In genomic region chr6:52352239-52353008, GRCh38 we compare ENCODE assay signal across 8 cellular contexts. TPM values are rescaled to one million over a fixed set of nuclear protein-coding genes. Genes with fewer than 3 reads are reported as not detected.
DNase-seq lines count a peak whose midpoint lies in the region; ATAC-seq, FAIRE-seq and TF ChIP-seq lines count a peak whose summit lies in the region.

No MANE protein-coding gene starts in this region.

- H3K4me3 ChIP-seq in Peyer's patch (no peak overlapping the region), esophagus (ENCODE audit: low read depth in 1 of 2, low read length in 2 of 2) (no peak overlapping the region), pancreas (no peak overlapping the region)

- no peak for TF ChIP-seq POLR2A in Peyer's patch (IDR thresholded peaks at IDR 0.05)

- ATAC-seq in GM21360 (IDR thresholded peaks at IDR 0.05; ENCODE audit: unreplicated experiment) (peak; percentile 83), HG03520 (IDR thresholded peaks at IDR 0.05; ENCODE audit: unreplicated experiment) (peak; percentile 90), pancreas (peak in 3 of 4 donors; percentile 81 to 93 (median 91))

- H3K27ac ChIP-seq in Peyer's patch (peak overlapping the region in 3 of 4 donors; percentile 8 to 38 (median 18)), esophagus (ENCODE audit: low read depth in 2 of 2, low read length in 1 of 2) (peak overlapping the region; percentile 62 to 76), pancreas (peak overlapping the region in 2 of 4 donors; percentile 51 to 60)

- intact Hi-C loops in pancreas (cut with DNase I): no loop called here

- H3K27me3 ChIP-seq in Peyer's patch: no peaks in the 10 kb centered on the region
- no peaks in the 10 kb centered on the region for H3K27me3 ChIP-seq in esophagus (ENCODE audit: control insufficient read depth in 1 of 2, insufficient read depth in 2 of 2, low read length in 2 of 2)
- no peaks in the 10 kb centered on the region for H3K27me3 ChIP-seq in pancreas

- no peak for FAIRE-seq in pancreas (lab: Jason Lieb, UNC)

- in situ Hi-C loops in G401 (cut with HindIII; ENCODE audit: low sequenced_read_pairs): no loop called here

- H3K4me1 ChIP-seq in Peyer's patch: peaks cover 0 to 9% (median 4%) of the 10 kb centered on the region in 4 donors
- H3K4me1 ChIP-seq in esophagus (ENCODE audit: control insufficient read depth in 2 of 2, insufficient read depth in 2 of 2, low read length in 1 of 2): peaks cover 0 to 4% of the 10 kb centered on the region in 2 donors
- no peaks in the 10 kb centered on the region for H3K4me1 ChIP-seq in pancreas

- H3K9me3 ChIP-seq in Peyer's patch: no peaks in the 10 kb centered on the region
- H3K9me3 ChIP-seq in esophagus (ENCODE audit: control insufficient read depth in 2 of 2, insufficient read depth in 1 of 2, low read depth in 1 of 2, low read length in 1 of 2): no peaks in the 10 kb centered on the region
- no peaks in the 10 kb centered on the region for H3K9me3 ChIP-seq in pancreas

- TF ChIP-seq CTCF in Peyer's patch (IDR thresholded peaks at IDR 0.05): peak in 1 of 6 experiments; percentile 26
- TF ChIP-seq CTCF in pancreas (IDR thresholded peaks at IDR 0.05): no peak

- DNase-seq in EL (peak; percentile 99), Peyer's patch (peak in 1 of 3 donors; percentile 33), pancreas (peak in 1 of 6 donors; percentile 29), G401 (ENCODE audit: low spot score) (no peak), NCI-H1105 (lab: John Stamatoyannopoulos, UW) (no peak)

- H3K36me3 ChIP-seq in Peyer's patch: no peaks in the 10 kb centered on the region
- no peaks in the 10 kb centered on the region for H3K36me3 ChIP-seq in esophagus (ENCODE audit: control insufficient read depth in 2 of 2, insufficient read depth in 2 of 2, low read length in 1 of 2)
- no peaks in the 10 kb centered on the region for H3K36me3 ChIP-seq in pancreas

- 23 to 31% methylated on average over 5 of the region's 5 CpGs for WGBS in esophagus, 2 donors
- 39 to 40% methylated on average over 5 of the region's 5 CpGs for WGBS in pancreas, 2 donors

RNA-seq across cellular contexts. Expression of gene PAQR8, which starts 9.5 kb away (rescaled TPM):
- total RNA-seq in Peyer's patch: 100 to 1,000 TPM in 3 of 4 donors, 1 to 10 TPM in 1; 9.1 to 300 (median 210) TPM
- polyA plus RNA-seq in esophagus: 1 to 10 TPM; 5.1 to 7.7 TPM
- 1 to 10 TPM in 4 of 6 donors, under 1 TPM in 2; 0.71 to 6.1 (median 2.0) TPM for total RNA-seq in pancreas
- polyA plus RNA-seq in pancreas: 1 to 10 TPM in 1 of 2 donors, under 1 TPM in 1; 0.87 to 2.7 TPM
- total RNA-seq in G401 (2014; rRNA removed; shearing (Covaris generic)): 26.0 and 29.6 TPM in 2 replicates
